ENCODE assay signal across 7 cellular contexts in the genomic region with DNA sequence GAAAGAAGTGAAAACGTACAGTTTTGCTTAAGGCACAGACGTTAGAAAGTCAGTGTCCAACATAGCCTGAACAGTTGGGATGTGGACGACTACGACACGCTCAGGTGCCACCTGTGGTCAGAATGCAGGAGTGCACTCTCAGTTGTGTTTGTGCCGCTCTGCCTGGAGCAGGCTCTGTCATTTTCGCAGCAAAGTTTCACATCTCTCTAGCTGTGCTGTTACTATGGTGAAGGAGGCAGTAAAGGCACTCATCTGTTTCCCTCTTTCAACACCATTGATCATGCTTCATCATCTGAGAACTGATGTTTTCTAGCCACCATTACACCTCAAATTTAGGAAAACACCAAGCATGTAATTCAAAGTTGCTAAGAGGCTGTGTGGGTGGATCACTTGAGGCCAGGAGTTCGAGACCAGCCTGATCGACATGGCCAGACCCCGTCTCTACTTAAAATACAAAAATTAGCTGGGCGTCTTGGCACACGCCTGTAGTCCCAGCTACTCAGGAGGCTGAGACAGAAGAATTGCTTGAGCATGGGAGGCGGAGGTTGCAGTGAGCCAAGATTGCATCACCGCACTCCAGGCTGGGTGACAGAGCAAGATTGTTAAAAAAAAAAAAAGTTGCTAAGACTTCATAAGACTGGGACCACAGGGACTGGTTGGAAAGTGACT. TPM values are rescaled to one million over a fixed set of nuclear protein-coding genes. Genes with fewer than 3 reads are reported as not detected.
A peak's percentile ranks its signal among the peaks of the same experiment; 100 is the strongest.
DNase-seq lines count a peak whose midpoint lies in the region; ATAC-seq and TF ChIP-seq lines count a peak whose summit lies in the region.

No MANE protein-coding gene starts in this region.

- H3K4me3 ChIP-seq in OCI-LY1 (ENCODE audit: low read depth, low read length, poor library complexity, severe bottlenecking): no peak overlapping the region
- H3K4me3 ChIP-seq in adrenal gland: no peak overlapping the region
- H3K4me3 ChIP-seq in transverse colon: no peak overlapping the region

- no peaks in the 10 kb centered on the region for H3K4me1 ChIP-seq in OCI-LY1 (ENCODE audit: insufficient read depth, low read length, severe bottlenecking)
- no peaks in the 10 kb centered on the region for H3K4me1 ChIP-seq in adrenal gland (replicated peaks in 1 of 2)
- no peaks in the 10 kb centered on the region for H3K4me1 ChIP-seq in transverse colon

- TF ChIP-seq CTCF in OCI-LY1 (IDR thresholded peaks at IDR 0.05; ENCODE audit: low read length) (peak; percentile 68), adrenal gland (IDR thresholded peaks at IDR 0.05) (peak in 5 of 6 experiments; percentile 46 to 59 (median 56)), transverse colon (IDR thresholded peaks at IDR 0.05) (peak; percentile 36 to 54 (median 47))

- no peaks in the 10 kb centered on the region for H3K36me3 ChIP-seq in OCI-LY1 (ENCODE audit: insufficient read depth, low read length)
- no peaks in the 10 kb centered on the region for H3K36me3 ChIP-seq in adrenal gland (replicated peaks in 1 of 2)
- no peaks in the 10 kb centered on the region for H3K36me3 ChIP-seq in transverse colon

- no peaks in the 10 kb centered on the region for H3F3A ChIP-seq in OCI-LY1 (ENCODE audit: insufficient read depth, low read length)

- H3K4me2 ChIP-seq in OCI-LY1 (ENCODE audit: low read length): no peak overlapping the region

- H3K27me3 ChIP-seq in OCI-LY1 (ENCODE audit: insufficient read depth, low read length) (no peaks in the 10 kb centered on the region), adrenal gland (no peaks in the 10 kb centered on the region), transverse colon (peaks cover 3% of the 10 kb centered on the region)

- TF ChIP-seq POLR2A in adrenal gland (IDR thresholded peaks at IDR 0.05) (no peak), transverse colon (IDR thresholded peaks at IDR 0.05) (no peak)

- H4K20me1 ChIP-seq in OCI-LY1 (ENCODE audit: insufficient read depth, low read length): no peaks in the 10 kb centered on the region

- no peak overlapping the region for H3K9ac ChIP-seq in OCI-LY1 (ENCODE audit: low read length)

- H3K9me3 ChIP-seq in OCI-LY1 (ENCODE audit: low read length) (no peaks in the 10 kb centered on the region), adrenal gland (replicated peaks in 1 of 3) (no peaks in the 10 kb centered on the region), transverse colon (no peaks in the 10 kb centered on the region)

- H3K79me2 ChIP-seq in OCI-LY1 (ENCODE audit: insufficient read depth, low read length): no peaks in the 10 kb centered on the region

- H2AFZ ChIP-seq in OCI-LY1 (ENCODE audit: low read length): no peak overlapping the region

- no peak for TF ChIP-seq EP300 in transverse colon (IDR thresholded peaks at IDR 0.05; ENCODE audit: low read depth)

- intact Hi-C loops in adrenal gland (cut with DNase I) (loop anchor here in 1 of 2 donors (5.0 kb wide), 1 partner anchor 66 kb away; no protein-coding TSS in a partner anchor), transverse colon (cut with DNase I; ENCODE audit: low total_unique reads) (no loop called here)

- ATAC-seq in GM19463 (IDR thresholded peaks at IDR 0.05; ENCODE audit: unreplicated experiment) (peak; percentile 99), HG03378 (IDR thresholded peaks at IDR 0.05; ENCODE audit: unreplicated experiment) (peak; percentile 99), left lobe of liver (peak; percentile 100)

- H3K9me2 ChIP-seq in OCI-LY1 (ENCODE audit: low read depth, low read length): no peaks in the 10 kb centered on the region

- H3K27ac ChIP-seq in OCI-LY1 (ENCODE audit: low read depth, low read length, poor library complexity, severe bottlenecking): no peak overlapping the region
- H3K27ac ChIP-seq in adrenal gland: no peak overlapping the region
- H3K27ac ChIP-seq in transverse colon: no peak overlapping the region

- 44 to 51% (median 48%) methylated on average over 13 to 14 of the region's 14 CpGs for WGBS in adrenal gland, 4 donors
- WGBS in transverse colon (ENCODE audit: low coverage in 1 of 2), 2 donors: 4 to 42% methylated on average over 5 to 14 of the region's 14 CpGs

- in situ Hi-C loops in G401 (cut with HindIII; ENCODE audit: low sequenced_read_pairs): no loop called here
- in situ Hi-C loops in transverse colon (cut with MboI; ENCODE audit: low pct_ligation_motif_present in 1 of 4, low pct_unique_long_range_greater_than_20kb in 1 of 4, low sequenced_read_pairs in 3 of 4): no loop called here

- DNase-seq in G401 (ENCODE audit: low spot score) (peak; percentile 17), adrenal gland (peak; percentile 38 to 80 (median 63)), left lobe of liver (ENCODE audit: low spot score) (peak; percentile 71), transverse colon (peak; percentile 66)

RNA-seq across cellular contexts. Expression of gene DNAJA2, which starts 44.9 kb away (rescaled TPM):
- total RNA-seq in G401 (2014; rRNA removed; shearing (Covaris generic)): 90.5 and 128 TPM in 2 replicates
- 10 to 100 TPM; 48.6 to 80.1 (median 71.4) TPM for total RNA-seq in adrenal gland
- 10 to 100 TPM; 34.7 to 81.6 (median 35.7) TPM for polyA plus RNA-seq in adrenal gland
- total RNA-seq in left lobe of liver: 33.1 TPM
- 10 to 100 TPM; 17.1 to 53.2 (median 39.2) TPM for total RNA-seq in transverse colon

Comparison
In these comparisons a context has a peak if more than half of its experiments do, and no peak if none do; other contexts are left out.
1. DNase-seq: peak in every context shown above with its lines; median percentile 71 in left lobe of liver; 66 in transverse colon; 63 in adrenal gland; 17 in G401.